Comparison of ENCODE assay signal across 31 cellular contexts in the genomic region with DNA sequence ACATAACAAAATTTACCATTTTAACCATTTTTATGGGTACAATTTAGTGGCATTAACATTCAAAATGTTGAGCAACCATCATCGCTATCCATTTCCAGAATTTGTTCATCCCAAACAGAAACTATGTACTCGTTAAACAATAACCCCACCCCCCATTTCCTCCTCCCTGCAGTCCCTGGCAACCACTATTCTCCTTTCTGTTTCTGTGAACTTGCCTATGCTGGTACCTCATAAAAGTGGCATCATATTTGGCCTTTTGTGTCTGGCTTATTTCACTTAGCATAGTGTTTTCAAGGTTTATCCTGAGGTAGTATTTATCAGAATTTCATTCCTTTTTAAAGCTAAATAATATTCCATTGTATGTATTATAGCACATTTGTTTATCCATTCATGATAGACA. TPM values are rescaled to one million over a fixed set of nuclear protein-coding genes. Genes with fewer than 3 reads are reported as not detected.
"Had no signal": no experiment of that assay in that cellular context is flagged by ENCODE, and none has a peak within 500 bp of the region (broad histone marks: within the 10 kb centered on the region; RNA-seq: fewer than 3 reads in every experiment).

No MANE protein-coding gene starts in this region.

- FAIRE-seq: bronchial epithelial cell had no signal

- DNase-seq: activated CD4-positive, alpha-beta memory T cell treated with anti-CD3 and anti-CD28 coated beads, Interleukin-2, amount 10 ng/mL, durations not matched to agents 7 days and 5 days; activated CD4-positive, alpha-beta T cell treated with anti-CD3 and anti-CD28 coated beads for 1 hour; activated CD4-positive, alpha-beta T cell treated with anti-CD3 and anti-CD28 coated beads for 36 hours; activated CD4-positive, alpha-beta T cell treated with anti-CD3 and anti-CD28 coated beads for 48 hours; activated CD4-positive, alpha-beta T cell treated with anti-CD3 and anti-CD28 coated beads, Interleukin-2, amount 10 ng/mL, durations not matched to agents 7 days and 5 days; activated CD4-positive, alpha-beta T cell treated with anti-CD3 and anti-CD28 coated beads, Interleukin-2, amount 50 U/mL, for 48 hours; activated CD4-positive, CD25-positive, alpha-beta regulatory T cell; activated CD8-positive, alpha-beta memory T cell treated with anti-CD3 and anti-CD28 coated beads for 24 hours; activated CD8-positive, alpha-beta memory T cell treated with anti-CD3 and anti-CD28 coated beads, Interleukin-2, amount 10 ng/mL, durations not matched to agents 7 days and 5 days; activated CD8-positive, alpha-beta memory T cell treated with anti-CD3 and anti-CD28 coated beads, Interleukin-2, amount 50 U/mL, for 48 hours; activated CD8-positive, alpha-beta T cell treated with anti-CD3 and anti-CD28 coated beads, Interleukin-2, amount 10 ng/mL, durations not matched to agents 7 days and 5 days; activated effector memory CD4-positive, alpha-beta T cell treated with Interleukin-2 at 50 U/mL for 16 hours; activated gamma-delta T cell; activated naive CD4-positive, alpha-beta T cell treated with anti-CD3 and anti-CD28 coated beads, Interleukin-2, amount 10 ng/mL, durations not matched to agents 7 days and 5 days; activated naive CD4-positive, alpha-beta T cell treated with Interleukin-2 at 50 U/mL for 16 hours; activated naive CD8-positive, alpha-beta T cell treated with anti-CD3 and anti-CD28 coated beads, Interleukin-2, amount 10 ng/mL, durations not matched to agents 7 days and 5 days; activated naive CD8-positive, alpha-beta T cell treated with anti-CD3 and anti-CD28 coated beads, Interleukin-2, amount 50 U/mL, for 24 hours; activated T-cell treated with anti-CD3 and anti-CD28 coated beads, Interleukin-2, amount 50 U/mL, for 24 hours; activated T-cell treated with anti-CD3 and anti-CD28 coated beads, Interleukin-2, amount 50 U/mL, for 48 hours; amygdala; anterior cingulate cortex; caudate nucleus; cerebellar nuclear complex; T-helper 2 cell; T-helper 9 cell; WERI-Rb-1 had no signal

- H3K4me3 ChIP-seq: ascending aorta, cardiac muscle cell had no signal

- H3K27ac ChIP-seq: ascending aorta, cardiac muscle cell, WERI-Rb-1 had no signal

- ATAC-seq: activated CD4-positive, alpha-beta T cell treated with anti-CD3 and anti-CD28 coated beads for 36 hours; activated CD4-positive, CD25-positive, alpha-beta regulatory T cell treated with anti-CD3 and anti-CD28 coated beads, Interleukin-2, amount 50 U/mL, for 24 hours; activated CD8-positive, alpha-beta memory T cell treated with anti-CD3 and anti-CD28 coated beads, Interleukin-2, amount 10 ng/mL, durations not matched to agents 7 days and 5 days; activated CD8-positive, alpha-beta T cell treated with anti-CD3 and anti-CD28 coated beads, Interleukin-2, amount 10 ng/mL, durations not matched to agents 7 days and 5 days; activated naive CD8-positive, alpha-beta T cell treated with anti-CD3 and anti-CD28 coated beads, Interleukin-2, amount 50 U/mL, for 24 hours; WTC11 had no signal

- H3K9me3 ChIP-seq: ascending aorta had no signal

- H3K36me3 ChIP-seq: WERI-Rb-1 had no signal

- H3K27me3 ChIP-seq: ascending aorta, cardiac muscle cell had no signal

RNA-seq across cellular contexts. Expression of a gene that starts 32.4 kb away (rescaled TPM):
- total RNA-seq: activated CD4-positive, alpha-beta T cell treated with anti-CD3 and anti-CD28 coated beads, Interleukin-2, amount 10 ng/mL, durations not matched to agents 7 days and 5 days; activated CD8-positive, alpha-beta T cell treated with anti-CD3 and anti-CD28 coated beads, Interleukin-2, amount 10 ng/mL, durations not matched to agents 7 days and 5 days; activated naive CD8-positive, alpha-beta T cell treated with anti-CD3 and anti-CD28 coated beads, Interleukin-2, amount 10 ng/mL, durations not matched to agents 7 days and 5 days; ascending aorta; bronchial epithelial cell had no signal
